In the genomic region with DNA sequence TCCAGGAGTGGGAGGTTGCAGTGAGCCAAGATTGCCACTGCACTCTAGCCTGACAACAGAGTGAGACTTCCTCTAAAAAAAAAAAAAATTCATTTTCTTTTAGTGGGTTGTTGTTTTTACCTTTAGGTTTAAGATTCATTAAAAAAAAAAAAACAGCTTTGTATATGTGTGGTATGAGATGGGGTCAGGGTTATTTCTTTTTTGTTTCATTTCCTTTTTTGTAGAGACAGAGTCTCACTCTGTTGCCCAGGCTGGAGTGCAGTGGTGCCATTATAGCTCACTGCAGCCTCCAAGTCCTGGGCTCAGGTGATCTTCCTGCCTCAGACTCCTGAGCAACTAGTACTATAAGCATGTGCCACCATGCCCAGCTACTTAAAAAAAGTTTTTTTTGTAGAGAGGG, we compare ENCODE assay signal across 19 cellular contexts. TPM values are rescaled to one million over a fixed set of nuclear protein-coding genes. Genes with fewer than 3 reads are reported as not detected.
A peak's percentile ranks its signal among the peaks of the same experiment; 100 is the strongest.
DNase-seq lines count a peak whose midpoint lies in the region; ATAC-seq, FAIRE-seq and TF ChIP-seq lines count a peak whose summit lies in the region.
"Had no signal": no experiment of that assay in that cellular context is flagged by ENCODE, and none has a peak within 500 bp of the region (broad histone marks: within the 10 kb centered on the region; RNA-seq: fewer than 3 reads in every experiment).

No MANE protein-coding gene starts in this region.

- no peak for TF ChIP-seq POLR2A in GM12891 (IDR thresholded peaks at IDR 0.05; ENCODE audit: low read depth, low read length)

- peak; percentile 69 for ATAC-seq in GM19397 (IDR thresholded peaks at IDR 0.05; ENCODE audit: unreplicated experiment)
- ATAC-seq in HG02763 (IDR thresholded peaks at IDR 0.05; ENCODE audit: unreplicated experiment): peak; percentile 73
- ATAC-seq in HG03565 (IDR thresholded peaks at IDR 0.05; ENCODE audit: unreplicated experiment): peak; percentile 38
- ATAC-seq: activated CD4-positive, CD25-positive, alpha-beta regulatory T cell treated with anti-CD3 and anti-CD28 coated beads, Interleukin-2, amount 50 U/mL, for 24 hours; activated CD8-positive, alpha-beta T cell treated with anti-CD3 and anti-CD28 coated beads, Interleukin-2, amount 10 ng/mL, durations not matched to agents 7 days and 5 days; HCT116; SK-N-SH treated with all-trans-retinoic acid at 6 μM for 48 hours had no signal

- no peak for FAIRE-seq in GM12891 (lab: Jason Lieb, UNC)
- FAIRE-seq: astrocyte had no signal

- DNase-seq in GM12891 (ENCODE audit: insufficient read length, low spot score) (no peak), SKM-1 (lab: John Stamatoyannopoulos, UW; ENCODE audit: unreplicated experiment) (no peak), NOMO-1 treated with DMSO at 0.1 percent for 48 hours (lab: John Stamatoyannopoulos, UW; ENCODE audit: unreplicated experiment) (no peak), NCI-H1930 (lab: John Stamatoyannopoulos, UW) (no peak), cardiac septum (ENCODE audit: low spot score) (no peak)
- DNase-seq: activated CD8-positive, alpha-beta T cell treated with anti-CD3 and anti-CD28 coated beads, Interleukin-2, amount 10 ng/mL, durations not matched to agents 7 days and 5 days; activated T-cell treated with anti-CD3 and anti-CD28 coated beads, Interleukin-2, amount 50 U/mL, for 48 hours; DMS 273 treated with DMSO at 0.1 percent for 48 hours; NCI-H2029 treated with DMSO at 0.1 percent for 48 hours; NCI-H446 treated with DMSO at 0.1 percent for 48 hours; NK-92 treated with Interleukin-12 subunit alpha and Interleukin-12 subunit beta, amount 100 ng/mL, for 24 hours; RPMI8226 had no signal

- intact Hi-C loops in cardiac septum (cut with DNase I): loop anchor here (10.0 kb wide), 1 partner anchor 690 kb away; no protein-coding TSS in a partner anchor

TF ChIP-seq in GM12891, 5 proteins besides CTCF, POLR2A, EP300 and RAD21:
- TF ChIP-seq POU2F2 (IDR thresholded peaks at IDR 0.05; ENCODE audit: low read depth, low read length) (no peak), POLR2AphosphoS5 (IDR thresholded peaks at IDR 0.05; ENCODE audit: low read depth, low read length) (no peak), PAX5 (IDR thresholded peaks at IDR 0.05; ENCODE audit: insufficient read depth, low read length, severe bottlenecking) (no peak), SPI1 (IDR thresholded peaks at IDR 0.05; ENCODE audit: low read depth, low read length) (peak; percentile 36), TAF1 (IDR thresholded peaks at IDR 0.05; ENCODE audit: low read depth, low read length) (no peak)

RNA-seq across cellular contexts. Expression of gene BCAS3, which starts 47.0 kb away (rescaled TPM):
- 3.5 TPM for polyA plus RNA-seq in GM12891 (2012; ENCODE audit: low read depth, missing spikeins)
- total RNA-seq in cardiac septum: 14.8 TPM
